ENCODE assay signal across 14 cellular contexts in the genomic region with DNA sequence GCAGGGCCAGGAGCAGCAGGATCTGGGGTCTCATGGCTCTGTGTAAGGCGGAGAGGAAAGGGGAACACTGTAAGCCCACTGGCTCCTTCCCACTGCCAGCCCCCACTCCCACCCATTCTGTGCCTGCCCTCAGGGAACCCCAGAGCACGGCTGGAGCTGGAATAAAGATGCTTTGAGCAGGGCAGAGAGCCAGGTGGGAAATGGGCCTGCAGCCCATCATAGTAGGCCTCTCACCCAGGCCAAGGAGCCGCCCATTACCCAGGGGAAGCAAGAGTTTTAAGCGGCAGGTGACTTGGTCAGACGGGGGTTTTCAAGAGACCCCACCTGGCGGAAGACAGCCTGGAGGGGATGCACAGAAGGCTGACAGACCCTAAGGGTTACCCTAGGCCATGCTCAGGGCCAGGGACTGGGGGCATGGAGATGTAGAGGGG. TPM values are rescaled to one million over a fixed set of nuclear protein-coding genes. Genes with fewer than 3 reads are reported as not detected.
A peak's percentile ranks its signal among the peaks of the same experiment; 100 is the strongest.
DNase-seq lines count a peak whose midpoint lies in the region; ATAC-seq and TF ChIP-seq lines count a peak whose summit lies in the region.
"Had no signal": no experiment of that assay in that cellular context is flagged by ENCODE, and none has a peak within 500 bp of the region (broad histone marks: within the 10 kb centered on the region; RNA-seq: fewer than 3 reads in every experiment).

No MANE protein-coding gene starts in this region.

- TF ChIP-seq CTCF in esophagus muscularis mucosa (IDR thresholded peaks at IDR 0.05) (no peak), osteoblast (IDR thresholded peaks at IDR 0.05; ENCODE audit: extremely low read depth, low read depth, low read length) (no peak)

- WGBS in esophagus muscularis mucosa, result 90% methylated on average over 5 of the region's 6 CpGs

- peaks cover 39% of the 10 kb centered on the region for H3K79me2 ChIP-seq in osteoblast (ENCODE audit: insufficient read depth, low read length)

- ATAC-seq in stimulated activated naive CD8-positive, alpha-beta T cell treated with anti-CD3 and anti-CD28 coated beads, Interleukin-15, Interleukin-2, amounts not matched to agents 100 U/mL and 50 U/mL, for 24 hours, result no peak
- no peak for ATAC-seq in activated CD4-positive, alpha-beta T cell treated with anti-CD3 and anti-CD28 coated beads for 36 hours

- peaks cover 8% of the 10 kb centered on the region for H3K36me3 Mint-ChIP-seq in stimulated activated naive CD8-positive, alpha-beta T cell treated with anti-CD3 and anti-CD28 coated beads, Interleukin-15, Interleukin-2, amounts not matched to agents 100 ng/mL and 50 ng/mL, for 24 hours (ENCODE audit: low read depth)
- H3K36me3 Mint-ChIP-seq in activated CD4-positive, alpha-beta T cell treated with anti-CD3 and anti-CD28 coated beads for 36 hours (ENCODE audit: low read depth), result no peaks in the 10 kb centered on the region

- peaks cover 0 to 40% (median 10%) of the 10 kb centered on the region in 4 donors for H3K36me3 ChIP-seq in esophagus muscularis mucosa
- peaks cover 17% of the 10 kb centered on the region for H3K36me3 ChIP-seq in osteoblast (ENCODE audit: insufficient read depth, low read length)
- H3K36me3 ChIP-seq: right lobe of liver had no signal

- H3K27ac ChIP-seq in esophagus muscularis mucosa (replicated peaks in 1 of 4), result peak overlapping the region; percentile 30 to 83 (median 43)
- no peak overlapping the region for H3K27ac ChIP-seq in osteoblast (ENCODE audit: low read depth, low read length)
- H3K27ac ChIP-seq: epithelial cell of prostate, VCaP had no signal

- H3K4me3 ChIP-seq in esophagus muscularis mucosa, result peak overlapping the region; percentile 7 to 74 (median 60)
- H3K4me3 ChIP-seq in osteoblast (ENCODE audit: insufficient read depth, low read length), result no peak overlapping the region
- H3K4me3 ChIP-seq: right lobe of liver had no signal

- H3K4me2 ChIP-seq in osteoblast (ENCODE audit: insufficient read depth, low read length), result peak overlapping the region; percentile 93

- no peak for TF ChIP-seq EP300 in esophagus muscularis mucosa (IDR thresholded peaks at IDR 0.05)

- peaks cover 48% of the 10 kb centered on the region for H3K4me1 Mint-ChIP-seq in stimulated activated naive CD8-positive, alpha-beta T cell treated with anti-CD3 and anti-CD28 coated beads, Interleukin-15, Interleukin-2, amounts not matched to agents 100 ng/mL and 50 ng/mL, for 24 hours (ENCODE audit: low read depth)
- H3K4me1 Mint-ChIP-seq in activated CD4-positive, alpha-beta T cell treated with anti-CD3 and anti-CD28 coated beads for 36 hours, result peaks cover 16% of the 10 kb centered on the region

- H2AFZ ChIP-seq in osteoblast (ENCODE audit: low read length), result no peak overlapping the region

- POLR2A ChIA-PET in activated CD4-positive, alpha-beta T cell treated with anti-CD3 and anti-CD28 coated beads for 36 hours (lab: Charles Lee), result no interaction called here

- no peaks in the 10 kb centered on the region for H3K9me3 ChIP-seq in esophagus muscularis mucosa
- H3K9me3 ChIP-seq in osteoblast (ENCODE audit: low read depth, low read length), result no peaks in the 10 kb centered on the region
- H3K9me3 ChIP-seq: right lobe of liver had no signal

- intact Hi-C loops in esophagus muscularis mucosa (cut with DNase I), result no loop called here
- intact Hi-C loops in activated CD4-positive, alpha-beta T cell treated with anti-CD3 and anti-CD28 coated beads for 36 hours (cut with DNase I, micrococcal nuclease), result no loop called here

- H3K27ac Mint-ChIP-seq in stimulated activated naive CD8-positive, alpha-beta T cell treated with anti-CD3 and anti-CD28 coated beads, Interleukin-15, Interleukin-2, amounts not matched to agents 100 ng/mL and 50 ng/mL, for 24 hours, result no peak overlapping the region
- no peak overlapping the region for H3K27ac Mint-ChIP-seq in activated CD4-positive, alpha-beta T cell treated with anti-CD3 and anti-CD28 coated beads for 36 hours
- H3K27ac Mint-ChIP-seq: HFFc6 had no signal

- peaks cover 22% of the 10 kb centered on the region for H3K27me3 Mint-ChIP-seq in stimulated activated naive CD8-positive, alpha-beta T cell treated with anti-CD3 and anti-CD28 coated beads, Interleukin-15, Interleukin-2, amounts not matched to agents 100 ng/mL and 50 ng/mL, for 24 hours
- peaks cover 19% of the 10 kb centered on the region for H3K27me3 Mint-ChIP-seq in activated CD4-positive, alpha-beta T cell treated with anti-CD3 and anti-CD28 coated beads for 36 hours

- H3K9me3 Mint-ChIP-seq in stimulated activated naive CD8-positive, alpha-beta T cell treated with anti-CD3 and anti-CD28 coated beads, Interleukin-15, Interleukin-2, amounts not matched to agents 100 ng/mL and 50 ng/mL, for 24 hours, result no peaks in the 10 kb centered on the region
- H3K9me3 Mint-ChIP-seq in activated CD4-positive, alpha-beta T cell treated with anti-CD3 and anti-CD28 coated beads for 36 hours (ENCODE audit: low read depth), result no peaks in the 10 kb centered on the region
- H3K9me3 Mint-ChIP-seq: HFFc6 had no signal

- no peak for DNase-seq in stimulated activated naive CD8-positive, alpha-beta T cell treated with anti-CD3 and anti-CD28 coated beads, Interleukin-15, Interleukin-2, amounts not matched to agents 100 U/mL and 50 U/mL, for 24 hours
- DNase-seq in esophagus muscularis mucosa (ENCODE audit: extremely low spot score), result no peak
- peak; percentile 49 for DNase-seq in osteoblast (ENCODE audit: insufficient read length, low spot score, missing footprints)
- no peak for DNase-seq in NCI-H2081 treated with DMSO at 0.1 percent for 48 hours (lab: John Stamatoyannopoulos, UW)
- DNase-seq in activated CD4-positive, alpha-beta T cell treated with anti-CD3 and anti-CD28 coated beads for 1 hour, result no peak
- DNase-seq in activated CD4-positive, alpha-beta T cell treated with anti-CD3 and anti-CD28 coated beads for 36 hours, result no peak
- DNase-seq in midbrain (lab: John Stamatoyannopoulos, UW), result no peak
- DNase-seq: HFFc6, NCI-H69, SHP77 had no signal

- H4K20me1 ChIP-seq in osteoblast (ENCODE audit: insufficient read depth, low read length), result peaks cover 20% of the 10 kb centered on the region

- peak overlapping the region; percentile 36 for H3K4me3 Mint-ChIP-seq in stimulated activated naive CD8-positive, alpha-beta T cell treated with anti-CD3 and anti-CD28 coated beads, Interleukin-15, Interleukin-2, amounts not matched to agents 100 ng/mL and 50 ng/mL, for 24 hours
- H3K4me3 Mint-ChIP-seq in activated CD4-positive, alpha-beta T cell treated with anti-CD3 and anti-CD28 coated beads for 36 hours, result no peak overlapping the region
- H3K4me3 Mint-ChIP-seq: HFFc6 had no signal

- peaks cover 27 to 47% (median 40%) of the 10 kb centered on the region in 4 donors for H3K4me1 ChIP-seq in esophagus muscularis mucosa
- peaks cover 37% of the 10 kb centered on the region for H3K4me1 ChIP-seq in osteoblast (ENCODE audit: insufficient read depth, low read length)

- no peak for TF ChIP-seq POLR2A in esophagus muscularis mucosa (IDR thresholded peaks at IDR 0.05; ENCODE audit: low read depth)

- H3K27me3 ChIP-seq in esophagus muscularis mucosa (peaks cover 0 to 26% (median 4%) of the 10 kb centered on the region in 4 donors), osteoblast (ENCODE audit: insufficient read depth, low read length) (no peaks in the 10 kb centered on the region)

- CTCF ChIA-PET in activated CD4-positive, alpha-beta T cell treated with anti-CD3 and anti-CD28 coated beads for 36 hours (lab: Charles Lee), result no interaction called here

RNA-seq across cellular contexts. Expression of gene LRRC32, which starts 4.6 kb away (rescaled TPM):
- total RNA-seq in esophagus muscularis mucosa, result 10 to 100 TPM; 19.1 to 87.5 (median 45.3) TPM
- total RNA-seq in osteoblast, result 37.6 and 41.3 TPM in 2 replicates
- total RNA-seq in activated CD4-positive, alpha-beta T cell treated with anti-CD3 and anti-CD28 coated beads for 36 hours, result 1 to 10 TPM; 4.7 to 5.7 TPM
